12 cellular contexts compared by ENCODE assay signal in the genomic region with DNA sequence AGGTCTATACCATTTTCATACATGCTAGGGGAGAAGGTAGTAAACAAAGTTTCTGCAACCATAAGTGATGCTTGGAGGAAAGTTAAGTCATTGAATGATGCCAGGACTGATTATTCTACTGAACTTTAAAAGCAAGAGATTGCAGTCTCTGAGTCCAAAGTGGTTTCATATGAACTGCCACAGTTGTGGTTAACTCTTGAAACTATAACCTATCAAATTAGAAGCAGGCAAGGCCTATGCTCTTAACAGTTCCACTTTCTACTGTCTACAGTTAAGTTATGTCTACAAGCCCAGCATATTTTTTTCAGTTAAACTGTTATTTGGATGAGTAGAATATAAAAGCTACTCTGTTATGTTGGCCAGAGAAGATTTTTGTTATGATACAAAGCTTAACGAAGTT.
DNase-seq lines count a peak whose midpoint lies in the region; ATAC-seq, FAIRE-seq and TF ChIP-seq lines count a peak whose summit lies in the region.
"Had no signal": no experiment of that assay in that cellular context is flagged by ENCODE, and none has a peak within 500 bp of the region (broad histone marks: within the 10 kb centered on the region; RNA-seq: fewer than 3 reads in every experiment).

No MANE protein-coding gene starts in this region.

- no peak for TF ChIP-seq RAD21 in GM12878 (IDR thresholded peaks at IDR 0.05; ENCODE audit: insufficient read depth, low read depth, low read length)

- no peaks in the 10 kb centered on the region for H3K79me2 ChIP-seq in GM12878 (ENCODE audit: control insufficient read depth, insufficient read depth, low read length)

- H3K9ac ChIP-seq in GM12878 (ENCODE audit: control insufficient read depth, insufficient read depth, low read length), result no peak overlapping the region

- DNase-seq in GM12878 (ENCODE audit: low read depth, low spot score) (peak; percentile 52), NCI-H2029 treated with DMSO at 0.1 percent for 48 hours (lab: John Stamatoyannopoulos, UW) (no peak), DMS79 (lab: John Stamatoyannopoulos, UW) (no peak), 8988T (no peak), H7 (no peak)
- DNase-seq: NCI-H1694 treated with DMSO at 0.1 percent for 48 hours had no signal

- no peak overlapping the region for H3K27ac ChIP-seq in GM12878 (ENCODE audit: control insufficient read depth, insufficient read depth)
- H3K27ac ChIP-seq: VCaP had no signal

- no peak for TF ChIP-seq EP300 in GM12878 (IDR thresholded peaks at IDR 0.05; ENCODE audit: borderline replicate concordance in 1 of 2, control insufficient read depth in 1 of 2, low read depth in 2 of 2, low read length in 2 of 2)

- BruUV-seq in GM12878 (replicated peaks; lab: Mats Ljungman, UMichigan), result no TSS peak

- TF ChIP-seq CTCF in GM12878 (IDR thresholded peaks at IDR 0.05 in 2 of 3, conservative IDR thresholded peaks at IDR 0.05 in 1 of 3; ENCODE audit: control insufficient read depth in 2 of 3, extremely low read depth in 1 of 3, insufficient read depth in 1 of 3, low read depth in 3 of 3, low read length in 3 of 3), result no peak

- CTCF ChIA-PET in GM12878 (lab: Yijun Ruan, JAX), result interaction anchor here (1.2 to 2.0 kb wide), 3 partner anchors 19 to 346 kb away, joined by 4 to 11 read pairs (median 5); no protein-coding TSS in a partner anchor

- H3K4me1 ChIP-seq in GM12878 (ENCODE audit: control insufficient read depth, insufficient read depth, low read length), result peaks cover 12% of the 10 kb centered on the region; the same call in 1 of the 2 replicates

- intact Hi-C loops in GM12878 (cut with micrococcal nuclease; ENCODE audit: unreplicated experiment), result loop anchor here (10.0 kb wide), 1 partner anchor 923 kb away; no protein-coding TSS in a partner anchor

- in situ Hi-C loops in GM12878 (cut with MboI), result no loop called here

- peak overlapping the region; percentile 59 for H3K4me2 ChIP-seq in GM12878 (ENCODE audit: control insufficient read depth, insufficient read depth)

- H3K36me3 ChIP-seq in GM12878 (ENCODE audit: control insufficient read depth in 2 of 2, insufficient read depth in 2 of 2, low read length in 1 of 2), result no peaks in the 10 kb centered on the region
- H3K36me3 ChIP-seq in H7 (replicated peaks; ENCODE audit: control insufficient read depth, insufficient read depth, low read length), result no peaks in the 10 kb centered on the region

- H3K9me3 ChIP-seq in GM12878 (replicated peaks; ENCODE audit: control insufficient read depth, insufficient read depth, low read length), result no peaks in the 10 kb centered on the region

- no peak for TF ChIP-seq POLR2A in GM12878 (IDR thresholded peaks at IDR 0.05; ENCODE audit: low read depth, low read length)

- POLR2A ChIA-PET in GM12878 (lab: Charles Lee), result no interaction called here

- ATAC-seq in GM18519 (IDR thresholded peaks at IDR 0.05; ENCODE audit: low FRiP score, unreplicated experiment) (peak; percentile 99), GM21526 (IDR thresholded peaks at IDR 0.05; ENCODE audit: low FRiP score, unreplicated experiment) (peak; percentile 99), HG03439 (IDR thresholded peaks at IDR 0.05; ENCODE audit: unreplicated experiment) (peak; percentile 97), GM12878 (peak; percentile 100)

- peak; percentile 95 for FAIRE-seq in GM12878 (lab: Jason Lieb, UNC)
- FAIRE-seq: colon had no signal

- no peak overlapping the region for H2AFZ ChIP-seq in GM12878 (ENCODE audit: control insufficient read depth, low read depth, low read length)

- 0% methylated on average over 1 of the region's 1 CpG for WGBS in GM12878 (ENCODE audit: insufficient coverage, insufficient replicate concordance, low lambda C conversion rate, missing lambda C conversion rate)

- SMC1A ChIA-PET in GM12878 (lab: Charles Lee; ENCODE audit: uncharacterized antibody, unreplicated experiment), result interaction anchor here (1.1 to 2.3 kb wide), 14 partner anchors 9 to 349 kb away, joined by 3 to 6 read pairs (median 4); no protein-coding TSS in a partner anchor

- H3K27me3 ChIP-seq in GM12878 (replicated peaks in 1 of 2; ENCODE audit: control insufficient read depth in 2 of 2, insufficient read depth in 2 of 2, low read length in 1 of 2) (no peaks in the 10 kb centered on the region), H7 (ENCODE audit: control insufficient read depth, insufficient read depth, low read length) (no peaks in the 10 kb centered on the region)

- H4K20me1 ChIP-seq in GM12878 (ENCODE audit: control insufficient read depth, insufficient read depth), result no peaks in the 10 kb centered on the region

- H3K4me3 ChIP-seq in GM12878 (no peak overlapping the region), H7 (ENCODE audit: insufficient read depth, low read depth, low read length) (no peak overlapping the region)
- H3K4me3 ChIP-seq: skin epidermis had no signal

- RAD21 ChIA-PET in GM12878 (lab: Charles Lee; ENCODE audit: unreplicated experiment), result interaction anchor here (0.6 to 2.7 kb wide), 5 partner anchors 37 to 377 kb away, joined by 3 to 30 read pairs (median 3); no protein-coding TSS in a partner anchor

TF ChIP-seq in GM12878, 131 proteins besides CTCF, POLR2A, EP300 and RAD21 (continues in another document):
- TF ChIP-seq RUNX3 (IDR thresholded peaks at IDR 0.05; ENCODE audit: low read length) (peak; percentile 90), MYB (IDR thresholded peaks at IDR 0.05; ENCODE audit: borderline replicate concordance, low read depth, low read length) (no peak), ZNF24 (IDR thresholded peaks at IDR 0.05) (peak; percentile 23; the same call in 1 of the 2 replicates), ZNF384 (IDR thresholded peaks at IDR 0.05; ENCODE audit: borderline replicate concordance, low read depth, low read length) (peak; percentile 31; the same call in 1 of the 2 replicates), SMARCA5 (IDR thresholded peaks at IDR 0.05) (peak; percentile 81)
- TF ChIP-seq, protein P1, sequence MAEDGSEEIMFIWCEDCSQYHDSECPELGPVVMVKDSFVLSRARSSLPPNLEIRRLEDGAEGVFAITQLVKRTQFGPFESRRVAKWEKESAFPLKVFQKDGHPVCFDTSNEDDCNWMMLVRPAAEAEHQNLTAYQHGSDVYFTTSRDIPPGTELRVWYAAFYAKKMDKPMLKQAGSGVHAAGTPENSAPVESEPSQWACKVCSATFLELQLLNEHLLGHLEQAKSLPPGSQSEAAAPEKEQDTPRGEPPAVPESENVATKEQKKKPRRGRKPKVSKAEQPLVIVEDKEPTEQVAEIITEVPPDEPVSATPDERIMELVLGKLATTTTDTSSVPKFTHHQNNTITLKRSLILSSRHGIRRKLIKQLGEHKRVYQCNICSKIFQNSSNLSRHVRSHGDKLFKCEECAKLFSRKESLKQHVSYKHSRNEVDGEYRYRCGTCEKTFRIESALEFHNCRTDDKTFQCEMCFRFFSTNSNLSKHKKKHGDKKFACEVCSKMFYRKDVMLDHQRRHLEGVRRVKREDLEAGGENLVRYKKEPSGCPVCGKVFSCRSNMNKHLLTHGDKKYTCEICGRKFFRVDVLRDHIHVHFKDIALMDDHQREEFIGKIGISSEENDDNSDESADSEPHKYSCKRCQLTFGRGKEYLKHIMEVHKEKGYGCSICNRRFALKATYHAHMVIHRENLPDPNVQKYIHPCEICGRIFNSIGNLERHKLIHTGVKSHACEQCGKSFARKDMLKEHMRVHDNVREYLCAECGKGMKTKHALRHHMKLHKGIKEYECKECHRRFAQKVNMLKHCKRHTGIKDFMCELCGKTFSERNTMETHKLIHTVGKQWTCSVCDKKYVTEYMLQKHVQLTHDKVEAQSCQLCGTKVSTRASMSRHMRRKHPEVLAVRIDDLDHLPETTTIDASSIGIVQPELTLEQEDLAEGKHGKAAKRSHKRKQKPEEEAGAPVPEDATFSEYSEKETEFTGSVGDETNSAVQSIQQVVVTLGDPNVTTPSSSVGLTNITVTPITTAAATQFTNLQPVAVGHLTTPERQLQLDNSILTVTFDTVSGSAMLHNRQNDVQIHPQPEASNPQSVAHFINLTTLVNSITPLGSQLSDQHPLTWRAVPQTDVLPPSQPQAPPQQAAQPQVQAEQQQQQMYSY (CRISPR knock-in tag; IDR thresholded peaks at IDR 0.05), result no peak
- TF ChIP-seq, protein P2, sequence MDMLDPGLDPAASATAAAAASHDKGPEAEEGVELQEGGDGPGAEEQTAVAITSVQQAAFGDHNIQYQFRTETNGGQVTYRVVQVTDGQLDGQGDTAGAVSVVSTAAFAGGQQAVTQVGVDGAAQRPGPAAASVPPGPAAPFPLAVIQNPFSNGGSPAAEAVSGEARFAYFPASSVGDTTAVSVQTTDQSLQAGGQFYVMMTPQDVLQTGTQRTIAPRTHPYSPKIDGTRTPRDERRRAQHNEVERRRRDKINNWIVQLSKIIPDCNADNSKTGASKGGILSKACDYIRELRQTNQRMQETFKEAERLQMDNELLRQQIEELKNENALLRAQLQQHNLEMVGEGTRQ (IDR thresholded peaks at IDR 0.05; ENCODE audit: borderline replicate concordance, low read depth, low read length), result no peak
